Comparison of ENCODE assay signal across 16 cellular contexts in the genomic region with DNA sequence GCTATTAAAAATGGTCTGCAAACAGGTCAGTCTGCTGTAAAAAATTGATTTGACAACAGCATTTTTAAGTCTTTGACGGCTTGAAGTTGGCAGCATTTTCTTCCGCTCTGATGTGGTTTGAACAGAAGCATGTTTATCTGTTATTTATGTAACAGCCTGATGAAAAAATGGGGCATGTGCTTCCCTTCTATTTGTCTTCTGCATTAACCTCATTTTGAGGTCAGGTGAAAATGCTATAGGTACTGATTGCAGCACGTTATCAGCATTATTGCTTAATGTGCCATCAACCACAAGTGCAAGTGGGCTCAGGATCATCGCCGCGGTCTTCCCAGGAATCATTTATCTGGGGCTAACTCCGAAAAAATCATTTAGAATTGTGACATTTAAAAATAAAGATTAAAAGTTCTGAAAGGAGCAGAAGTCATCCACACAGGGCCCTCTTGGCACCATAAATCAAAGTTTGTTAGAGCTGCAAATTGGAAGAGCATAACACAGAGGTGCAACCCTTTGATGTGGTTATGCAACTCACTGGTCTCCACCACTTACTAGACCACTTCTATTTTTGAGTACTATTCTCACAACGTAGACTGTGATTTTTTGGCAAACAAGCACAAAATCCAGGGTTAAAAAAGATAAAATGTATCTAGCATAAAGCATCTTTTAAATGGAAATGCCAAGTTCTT.
A peak's percentile ranks its signal among the peaks of the same experiment; 100 is the strongest.
DNase-seq lines count a peak whose midpoint lies in the region; ATAC-seq and TF ChIP-seq lines count a peak whose summit lies in the region.
"Had no signal": no experiment of that assay in that cellular context is flagged by ENCODE, and none has a peak within 500 bp of the region (broad histone marks: within the 10 kb centered on the region; RNA-seq: fewer than 3 reads in every experiment).

No MANE protein-coding gene starts in this region.

- H3F3A ChIP-seq in MM.1S (ENCODE audit: insufficient read depth, low read length): no peaks in the 10 kb centered on the region

- H2AFZ ChIP-seq in MM.1S (ENCODE audit: low read length): no peak overlapping the region

- H3K4me2 ChIP-seq in MM.1S (ENCODE audit: low read depth, low read length): peak overlapping the region; percentile 5; the same call in 1 of the 2 replicates

- DNase-seq in DMS53 (lab: John Stamatoyannopoulos, UW) (peak; percentile 49), DMS53 treated with DMSO at 0.1 percent for 48 hours (lab: John Stamatoyannopoulos, UW; ENCODE audit: unreplicated experiment) (no peak), MM.1S (peak; percentile 79), astrocyte of the hippocampus (ENCODE audit: low read depth, low spot score) (peak; percentile 67), retinal pigment epithelial cell (ENCODE audit: low read depth) (peak; percentile 87), NCI-H128 (lab: John Stamatoyannopoulos, UW; ENCODE audit: unreplicated experiment) (no peak)
- DNase-seq in stimulated activated CD4-positive, alpha-beta T cell treated with anti-CD3 and anti-CD28 coated beads, Interleukin-4, amount 100 ng/mL, for 24 hours: no peak
- DNase-seq: brain microvascular endothelial cell, left colon, NCI-H1436 treated with DMSO at 0.1 percent for 48 hours, NCI-H524, substantia nigra had no signal

- H3K79me2 ChIP-seq in MM.1S (ENCODE audit: low read length): no peaks in the 10 kb centered on the region

- H4K20me1 ChIP-seq in MM.1S (ENCODE audit: insufficient read depth, low read length): no peaks in the 10 kb centered on the region

- no peak for ATAC-seq in GM19395 (IDR thresholded peaks at IDR 0.05; ENCODE audit: unreplicated experiment)
- ATAC-seq: K562, left colon had no signal

- no peaks in the 10 kb centered on the region for H3K9me3 ChIP-seq in MM.1S (replicated peaks; ENCODE audit: insufficient read depth, low read length)

- H3K9ac ChIP-seq in MM.1S (ENCODE audit: low read length): no peak overlapping the region

- no peaks in the 10 kb centered on the region for H3K27me3 ChIP-seq in MM.1S (replicated peaks; ENCODE audit: insufficient read depth, low read length)
- H3K27me3 ChIP-seq: brain microvascular endothelial cell had no signal

- H3K4me1 ChIP-seq in MM.1S (ENCODE audit: low read length): peaks cover 10% of the 10 kb centered on the region

- H3K9me2 ChIP-seq in MM.1S (replicated peaks; ENCODE audit: insufficient read depth, low read length): no peaks in the 10 kb centered on the region

- H3K36me3 ChIP-seq in MM.1S (replicated peaks; ENCODE audit: insufficient read depth, low read length): no peaks in the 10 kb centered on the region
- H3K36me3 ChIP-seq: brain microvascular endothelial cell had no signal

- H3K4me3 ChIP-seq in MM.1S (ENCODE audit: low read length) (no peak overlapping the region), retinal pigment epithelial cell (ENCODE audit: low read length) (no peak overlapping the region)
- H3K4me3 ChIP-seq: K562 had no signal

- no peak overlapping the region for H3K27ac ChIP-seq in MM.1S (ENCODE audit: low read length)
- H3K27ac ChIP-seq: 22Rv1, brain microvascular endothelial cell, C4-2B had no signal

- TF ChIP-seq CTCF in MM.1S (IDR thresholded peaks at IDR 0.05; ENCODE audit: low read length) (no peak), retinal pigment epithelial cell (conservative IDR thresholded peaks at IDR 0.05; ENCODE audit: low read depth, low read length) (no peak)

Comparison
In these comparisons a context has a peak if more than half of its experiments do, and no peak if none do; other contexts are left out.
1. DNase-seq: peak in DMS53 (single experiment), MM.1S (single experiment), astrocyte of the hippocampus (single experiment) and retinal pigment epithelial cell (single experiment); none in DMS53 treated with DMSO at 0.1 percent for 48 hours (single experiment), stimulated activated CD4-positive, alpha-beta T cell treated with anti-CD3 and anti-CD28 coated beads, Interleukin-4, amount 100 ng/mL, for 24 hours (single experiment) and NCI-H128 (single experiment).